ENCODE assay signal across 8 cellular contexts in genomic region chr9:129080608-129081387, GRCh38. TPM values are rescaled to one million over a fixed set of nuclear protein-coding genes. Genes with fewer than 3 reads are reported as not detected.
DNase-seq lines count a peak whose midpoint lies in the region; ATAC-seq and TF ChIP-seq lines count a peak whose summit lies in the region.

DOLPP1 (plus strand) TSS chr9:129081111; CDS start chr9:129081132, 21 bp downstream.

- peak within 1 kb of the TSS; percentile 92 for H3K4me3 Mint-ChIP-seq in WTC11

- WGBS in smooth muscle cell (ENCODE audit: low lambda C conversion rate), result 2% methylated on average over 66 of the region's 70 CpGs

- POLR2A ChIA-PET in AG04450 (lab: Yijun Ruan, JAX) (interaction anchor here (0.5 to 1.6 kb wide), 5 partner anchors 11 to 542 kb away, joined by 3 to 6 read pairs (median 3); partner anchors contain the start of gene MIGA2), WTC11 (lab: Charles Lee) (interaction anchor here (0.5 to 1.3 kb wide), 7 partner anchors 9 to 492 kb away, joined by 3 to 5 read pairs (median 3); partner anchors contain the start of gene ENDOG)

- H3K27me3 ChIP-seq in AG04450 (ENCODE audit: control insufficient read depth, insufficient read depth, low read length), result no peaks in the 10 kb centered on the region
- no peaks in the 10 kb centered on the region for H3K27me3 ChIP-seq in smooth muscle cell (ENCODE audit: low read depth)

- H4K20me1 ChIP-seq in smooth muscle cell (ENCODE audit: low read depth), result no peaks in the 10 kb centered on the region

- H3K4me3 ChIP-seq in AG04450 (ENCODE audit: low read depth, low read length) (peak within 1 kb of the TSS; percentile 88), smooth muscle cell (peak within 1 kb of the TSS; percentile 86)

- no peaks in the 10 kb centered on the region for H3K27me3 Mint-ChIP-seq in WTC11 (ENCODE audit: low read depth)

- no peaks in the 10 kb centered on the region for H3K9me3 Mint-ChIP-seq in WTC11

- no peaks in the 10 kb centered on the region for H3K36me3 ChIP-seq in smooth muscle cell (ENCODE audit: low read depth)

- peaks cover 8% of the 10 kb centered on the region for H3K4me1 Mint-ChIP-seq in WTC11

- H3K4me1 ChIP-seq in smooth muscle cell (ENCODE audit: low read depth), result peaks cover 9% of the 10 kb centered on the region

- TF ChIP-seq CTCF in AG04450 (IDR thresholded peaks at IDR 0.05; ENCODE audit: low read depth, low read length), result no peak
- TF ChIP-seq CTCF in WTC11 (IDR thresholded peaks at IDR 0.05), result no peak
- TF ChIP-seq CTCF in smooth muscle cell (IDR thresholded peaks at IDR 0.05; ENCODE audit: borderline replicate concordance, insufficient read depth, poor library complexity, severe bottlenecking), result no peak

- DNase-seq in AG04450 (ENCODE audit: low read depth, low spot score) (peak; percentile 98), NCI-H226 (peak; percentile 100), WTC11 (ENCODE audit: low spot score) (peak; percentile 99), caudate nucleus (lab: John Stamatoyannopoulos, UW) (peak; percentile 88 to 100 (median 98)), iPS-NIHi7 (ENCODE audit: extremely low spot score) (peak; percentile 100), smooth muscle cell (lab: John Stamatoyannopoulos, UW; ENCODE audit: unreplicated experiment) (peak; percentile 99)

- H3K9me3 ChIP-seq in AG04450 (ENCODE audit: control insufficient read depth, insufficient read depth, low read length) (no peaks in the 10 kb centered on the region), smooth muscle cell (replicated peaks; ENCODE audit: low read depth) (no peaks in the 10 kb centered on the region)

- CTCF ChIA-PET in AG04450 (lab: Charles Lee), result interaction anchor here (0.8 to 1.2 kb wide), 2 partner anchors 53 kb away, joined by 3 to 4 read pairs; partner anchors contain the start of gene SH3GLB2
- CTCF ChIA-PET in WTC11 (lab: Charles Lee), result interaction anchor here (0.5 to 1.9 kb wide), 14 partner anchors 9 to 543 kb away, joined by 3 to 28 read pairs (median 3); partner anchors contain the start of genes ENDOG and SH3GLB2

- H3F3A ChIP-seq in smooth muscle cell (ENCODE audit: low read depth), result no peaks in the 10 kb centered on the region

- peak within 1 kb of the TSS; percentile 55 for H3K9ac ChIP-seq in smooth muscle cell (ENCODE audit: low read depth)

- H3K27ac ChIP-seq in AG04450 (ENCODE audit: low read depth, low read length) (peak within 1 kb of the TSS; percentile 47), caudate nucleus (ENCODE audit: low read depth, low read length) (peak within 1 kb of the TSS; percentile 77), smooth muscle cell (ENCODE audit: low read depth) (peak within 1 kb of the TSS; percentile 32)

- H2AFZ ChIP-seq in smooth muscle cell (ENCODE audit: low read depth), result peak within 1 kb of the TSS; percentile 89

- H3K79me2 ChIP-seq in smooth muscle cell (ENCODE audit: low read depth), result peaks cover 12% of the 10 kb centered on the region

- ATAC-seq in GM18909 (IDR thresholded peaks at IDR 0.05; ENCODE audit: poor library complexity, unreplicated experiment), result peak; percentile 94
- ATAC-seq in HG03175 (IDR thresholded peaks at IDR 0.05; ENCODE audit: unreplicated experiment), result peak; percentile 95
- ATAC-seq in WTC11, result peak; percentile 95

- peak within 1 kb of the TSS; percentile 84 for H3K27ac Mint-ChIP-seq in WTC11

- peaks cover 3% of the 10 kb centered on the region; the same call in 1 of the 2 replicates for H3K36me3 Mint-ChIP-seq in WTC11

- H3K4me2 ChIP-seq in smooth muscle cell, result peak within 1 kb of the TSS; percentile 96

TF ChIP-seq in WTC11, 78 proteins besides CTCF, POLR2A, EP300 and RAD21:
- TF ChIP-seq USF1 (CRISPR knock-in tag; IDR thresholded peaks at IDR 0.05) (0 out of 2 replicates have a peak, but pooled peaks have one; percentile 10), IRF1 (CRISPR knock-in tag; IDR thresholded peaks at IDR 0.05) (no peak), MXD4 (CRISPR knock-in tag; IDR thresholded peaks at IDR 0.05; ENCODE audit: borderline replicate concordance) (0 out of 2 replicates have a peak, but pooled peaks have one; percentile 65), HMGA2 (CRISPR knock-in tag; IDR thresholded peaks at IDR 0.05) (peak; percentile 74), NFYB (CRISPR knock-in tag; conservative IDR thresholded peaks at IDR 0.05; ENCODE audit: low read depth) (peak; percentile 100), EMX1 (CRISPR knock-in tag; IDR thresholded peaks at IDR 0.05) (0 out of 2 replicates have a peak, but pooled peaks have one; percentile 43), GTF2I (CRISPR knock-in tag; conservative IDR thresholded peaks at IDR 0.05) (peak; percentile 1; the same call in 1 of the 2 replicates), ETV6 (CRISPR knock-in tag; IDR thresholded peaks at IDR 0.05) (peak; percentile 23; the same call in 1 of the 2 replicates), ZNF671 (CRISPR knock-in tag; IDR thresholded peaks at IDR 0.05) (0 out of 2 replicates have a peak, but pooled peaks have one; percentile 48), MAX (CRISPR knock-in tag; IDR thresholded peaks at IDR 0.05) (peak; percentile 51; the same call in 1 of the 2 replicates), ZNF423 (CRISPR knock-in tag; IDR thresholded peaks at IDR 0.05) (no peak), ATF1 (CRISPR knock-in tag; IDR thresholded peaks at IDR 0.05) (no peak), ZSCAN18 (CRISPR knock-in tag; IDR thresholded peaks at IDR 0.05) (peak; percentile 95), GABPB1 (CRISPR knock-in tag; IDR thresholded peaks at IDR 0.05) (0 out of 2 replicates have a peak, but pooled peaks have one; percentile 9), FOXK1 (CRISPR knock-in tag; IDR thresholded peaks at IDR 0.05) (peak; percentile 42; the same call in 1 of the 2 replicates), USF2 (CRISPR knock-in tag; IDR thresholded peaks at IDR 0.05) (peak; percentile 47)

RNA-seq across cellular contexts. Expression of gene DOLPP1, which starts in this region (rescaled TPM):
- polyA plus RNA-seq in AG04450 (2011; rRNA removed) (11.9 and 13.2 TPM in 2 replicates), smooth muscle cell (17.8 and 21.5 TPM in 2 replicates)
- 10.4 and 13.0 TPM in 2 replicates for polyA minus RNA-seq in AG04450 (2011; rRNA and poly(A)+ RNA removed)
- total RNA-seq in WTC11 (2021) (30.4 to 35.6 TPM (median 32.7 TPM) in 3 replicates), smooth muscle cell (14.4 and 18.1 TPM in 2 replicates)

Comparison
In these comparisons a context has a peak if more than half of its experiments do, and no peak if none do; other contexts are left out.
1. Peak in every context shown above with its lines: DNase-seq, ATAC-seq, H3K4me3 ChIP-seq and H3K27ac ChIP-seq.